Comparison of ENCODE assay signal across 15 cellular contexts in genomic region chr17:57261084-57261461, GRCh38. TPM values are rescaled to one million over a fixed set of nuclear protein-coding genes. Genes with fewer than 3 reads are reported as not detected.
A peak's percentile ranks its signal among the peaks of the same experiment; 100 is the strongest.
DNase-seq lines count a peak whose midpoint lies in the region.
"Had no signal": no experiment of that assay in that cellular context is flagged by ENCODE, and none has a peak within 500 bp of the region (broad histone marks: within the 10 kb centered on the region; RNA-seq: fewer than 3 reads in every experiment).

No MANE protein-coding gene starts in this region.

- peak overlapping the region; percentile 38 for H3K4me3 Mint-ChIP-seq in T-helper 2 cell treated with Interferon-gamma antibody and Interleukin-4, amounts not matched to agents 5 μg/mL and 100 μg/mL, for 36 hours

- H3K9me3 ChIP-seq in KOPT-K1 (ENCODE audit: insufficient read depth, low read length, poor library complexity, severe bottlenecking) = no peaks in the 10 kb centered on the region
- H3K9me3 ChIP-seq: thyroid gland had no signal

- no peaks in the 10 kb centered on the region for H3K27me3 Mint-ChIP-seq in T-helper 2 cell treated with Interferon-gamma antibody and Interleukin-4, amounts not matched to agents 5 μg/mL and 100 μg/mL, for 36 hours (ENCODE audit: low read depth)
- H3K27me3 Mint-ChIP-seq: CD4-positive, alpha-beta memory T cell had no signal

- peaks cover 61% of the 10 kb centered on the region for H3K4me1 Mint-ChIP-seq in T-helper 2 cell treated with Interferon-gamma antibody and Interleukin-4, amounts not matched to agents 5 μg/mL and 100 μg/mL, for 36 hours (ENCODE audit: low read depth)

- H3K36me3 Mint-ChIP-seq in T-helper 2 cell treated with Interferon-gamma antibody and Interleukin-4, amounts not matched to agents 5 μg/mL and 100 μg/mL, for 36 hours (ENCODE audit: low read depth) = peaks cover 79% of the 10 kb centered on the region

- DNase-seq in T-helper 2 cell treated with Interferon-gamma antibody and Interleukin-4, amounts not matched to agents 5 μg/mL and 100 μg/mL, for 36 hours (ENCODE audit: low spot score) = no peak
- DNase-seq in T-helper 2 cell = no peak
- DNase-seq in caudate nucleus (lab: John Stamatoyannopoulos, UW) = no peak
- peak; percentile 29 for DNase-seq in renal cortical epithelial cell (ENCODE audit: low read depth)
- no peak for DNase-seq in DMS53 (lab: John Stamatoyannopoulos, UW)
- DNase-seq in OCI-M1 (lab: John Stamatoyannopoulos, UW) = no peak
- no peak for DNase-seq in retina
- DNase-seq: activated CD8-positive, alpha-beta memory T cell treated with anti-CD3 and anti-CD28 coated beads, Interleukin-2, amount 50 U/mL, for 4 hours; CD4-positive, alpha-beta memory T cell; HCEC 1CT; NCI-H2029 treated with DMSO at 0.1 percent for 48 hours; NCI-H526 treated with DMSO at 0.1 percent for 48 hours; thyroid gland had no signal

- no peak overlapping the region for H3K27ac Mint-ChIP-seq in T-helper 2 cell treated with Interferon-gamma antibody and Interleukin-4, amounts not matched to agents 5 μg/mL and 100 μg/mL, for 36 hours

- no peaks in the 10 kb centered on the region for H3K9me3 Mint-ChIP-seq in T-helper 2 cell treated with Interferon-gamma antibody and Interleukin-4, amounts not matched to agents 5 μg/mL and 100 μg/mL, for 36 hours
- H3K9me3 Mint-ChIP-seq: CD4-positive, alpha-beta memory T cell had no signal

- H3K36me3 ChIP-seq in KOPT-K1 (ENCODE audit: insufficient read depth, low read length) = peaks cover 80% of the 10 kb centered on the region

- peak overlapping the region; percentile 75 for H3K27ac ChIP-seq in KOPT-K1 (ENCODE audit: low read depth, low read length, poor library complexity, severe bottlenecking)
- peak overlapping the region; percentile 93 for H3K27ac ChIP-seq in caudate nucleus (ENCODE audit: low read depth, low read length)
- H3K27ac ChIP-seq: VCaP had no signal

RNA-seq across cellular contexts. Expression of gene MSI2, which starts 4.8 kb away (rescaled TPM):
- total RNA-seq in renal cortical epithelial cell = 45.3 and 90.2 TPM in 2 replicates
